Comparison of ENCODE assay signal across 1 cellular context in the genomic region with DNA sequence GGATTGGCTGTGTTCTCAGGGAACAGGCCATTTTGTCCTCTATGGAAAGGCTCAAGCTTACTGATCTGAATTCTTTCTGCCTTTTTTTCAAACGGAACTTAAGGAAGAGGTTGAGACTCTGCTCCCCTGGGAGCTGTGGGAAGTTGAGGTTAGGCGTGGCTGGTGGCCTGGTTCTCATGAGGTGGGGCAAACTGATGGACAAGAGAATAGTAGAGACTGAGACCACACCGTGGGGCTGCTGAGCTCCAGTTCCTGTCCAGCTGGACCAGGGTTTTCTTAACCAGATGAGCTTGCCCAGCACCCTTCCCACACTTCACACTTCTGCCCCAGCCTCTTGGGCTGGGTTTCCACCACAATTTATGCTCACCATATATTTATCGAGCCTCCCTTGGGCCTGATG.
TF ChIP-seq lines count a peak whose summit lies in the region.

No MANE protein-coding gene starts in this region.

TF ChIP-seq in SK-N-SH, 30 proteins besides CTCF, POLR2A, EP300 and RAD21:
- no peak for TF ChIP-seq MEF2A (IDR thresholded peaks at IDR 0.05; ENCODE audit: borderline replicate concordance, low read depth)
- TF ChIP-seq, protein P1, sequence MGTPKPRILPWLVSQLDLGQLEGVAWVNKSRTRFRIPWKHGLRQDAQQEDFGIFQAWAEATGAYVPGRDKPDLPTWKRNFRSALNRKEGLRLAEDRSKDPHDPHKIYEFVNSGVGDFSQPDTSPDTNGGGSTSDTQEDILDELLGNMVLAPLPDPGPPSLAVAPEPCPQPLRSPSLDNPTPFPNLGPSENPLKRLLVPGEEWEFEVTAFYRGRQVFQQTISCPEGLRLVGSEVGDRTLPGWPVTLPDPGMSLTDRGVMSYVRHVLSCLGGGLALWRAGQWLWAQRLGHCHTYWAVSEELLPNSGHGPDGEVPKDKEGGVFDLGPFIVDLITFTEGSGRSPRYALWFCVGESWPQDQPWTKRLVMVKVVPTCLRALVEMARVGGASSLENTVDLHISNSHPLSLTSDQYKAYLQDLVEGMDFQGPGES (IDR thresholded peaks at IDR 0.05; ENCODE audit: low read depth, low read length) = no peak
- TF ChIP-seq NRF1 (IDR thresholded peaks at IDR 0.05; ENCODE audit: low read depth, low read length) = no peak
- TF ChIP-seq, protein P2, sequence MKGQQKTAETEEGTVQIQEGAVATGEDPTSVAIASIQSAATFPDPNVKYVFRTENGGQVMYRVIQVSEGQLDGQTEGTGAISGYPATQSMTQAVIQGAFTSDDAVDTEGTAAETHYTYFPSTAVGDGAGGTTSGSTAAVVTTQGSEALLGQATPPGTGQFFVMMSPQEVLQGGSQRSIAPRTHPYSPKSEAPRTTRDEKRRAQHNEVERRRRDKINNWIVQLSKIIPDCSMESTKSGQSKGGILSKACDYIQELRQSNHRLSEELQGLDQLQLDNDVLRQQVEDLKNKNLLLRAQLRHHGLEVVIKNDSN (IDR thresholded peaks at IDR 0.05; ENCODE audit: borderline replicate concordance, low read depth) = no peak
- no peak for TF ChIP-seq POLR2AphosphoS5 (IDR thresholded peaks at IDR 0.05; ENCODE audit: low read depth, low read length)
- TF ChIP-seq GATA2 (CRISPR knock-in tag; IDR thresholded peaks at IDR 0.05) = no peak
- no peak for TF ChIP-seq CHD2 (IDR thresholded peaks at IDR 0.05; ENCODE audit: low read length, partially characterized antibody)
- no peak for TF ChIP-seq ELF1 (IDR thresholded peaks at IDR 0.05)
- no peak for TF ChIP-seq FOXM1 (IDR thresholded peaks at IDR 0.05; ENCODE audit: low read depth)
